Comparison of ENCODE assay signal across 16 cellular contexts in the genomic region with DNA sequence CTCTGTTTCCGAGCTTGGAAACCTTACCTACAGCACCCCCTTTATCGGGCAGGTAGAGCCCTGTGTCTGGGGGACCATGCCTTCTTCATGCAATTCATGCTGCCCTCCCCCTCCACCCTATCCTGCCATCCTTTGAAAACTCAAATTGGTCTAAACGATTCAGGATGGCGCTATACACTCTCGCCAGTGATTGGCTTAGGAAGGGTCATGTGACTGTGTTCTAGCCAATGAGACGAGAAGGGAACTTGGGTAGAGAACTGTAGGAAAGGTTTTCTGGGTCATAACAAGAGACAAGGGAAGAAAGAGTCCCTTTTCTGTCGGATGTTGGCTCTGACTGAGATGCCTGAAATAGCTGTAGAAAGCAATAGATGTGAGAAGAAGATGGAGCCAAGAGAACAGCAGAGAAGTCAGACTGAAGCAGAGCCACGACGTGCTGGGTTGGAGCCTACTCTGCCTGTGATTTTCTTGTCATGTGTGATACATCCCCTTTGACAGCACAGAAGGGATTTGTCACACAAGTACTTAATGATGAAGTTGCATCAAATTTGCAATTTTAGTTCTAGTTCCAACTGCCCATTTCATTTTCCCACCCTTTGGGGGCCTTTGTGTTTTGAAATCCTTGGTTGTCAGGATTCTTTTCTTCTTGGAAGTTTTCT.
"Had no signal": no experiment of that assay in that cellular context is flagged by ENCODE, and none has a peak within 500 bp of the region (broad histone marks: within the 10 kb centered on the region; RNA-seq: fewer than 3 reads in every experiment).

No MANE protein-coding gene starts in this region.

- H3K27ac ChIP-seq: neural progenitor cell, psoas muscle, stomach had no signal

- H3K36me3 ChIP-seq: neural progenitor cell, stomach had no signal

- H3K27me3 Mint-ChIP-seq: activated B cell treated with CpG ODN at 0.5 μM for 24 hours; activated naive CD8-positive, alpha-beta T cell treated with anti-CD3 and anti-CD28 coated beads for 36 hours had no signal

- H3K4me3 ChIP-seq: body of pancreas, neural progenitor cell, psoas muscle, stomach had no signal

- H3K9me3 Mint-ChIP-seq: activated B cell treated with CpG ODN at 0.5 μM for 24 hours; activated CD4-positive, alpha-beta T cell treated with anti-CD3 and anti-CD28 coated beads, Interleukin-2, amount 10 ng/mL, durations not matched to agents 24 days and 14 days; activated naive CD8-positive, alpha-beta T cell treated with anti-CD3 and anti-CD28 coated beads for 36 hours; T-helper 1 cell treated with Interleukin-12 subunit alpha and Interleukin-12 subunit beta and Interleukin-4 antibody, amounts not matched to agents 30 μg/mL and 1 μg/mL, for 36 hours had no signal

- H3K4me1 Mint-ChIP-seq: activated CD4-positive, alpha-beta T cell treated with anti-CD3 and anti-CD28 coated beads, Interleukin-2, amount 10 ng/mL, durations not matched to agents 24 days and 14 days had no signal

- H3K9ac ChIP-seq: neural progenitor cell had no signal

- DNase-seq: activated B cell treated with CpG ODN at 0.5 μM for 24 hours; activated CD4-positive, alpha-beta T cell treated with anti-CD3 and anti-CD28 coated beads, Interleukin-2, amount 10 ng/mL, durations not matched to agents 24 days and 14 days; activated CD8-positive, alpha-beta memory T cell treated with anti-CD3 and anti-CD28 coated beads, Interleukin-2, amount 50 U/mL, for 4 hours; activated CD8-positive, alpha-beta T cell treated with anti-CD3 and anti-CD28 coated beads, Interleukin-2, amount 10 ng/mL, durations not matched to agents 7 days and 5 days; activated gamma-delta T cell; activated naive CD8-positive, alpha-beta T cell treated with anti-CD3 and anti-CD28 coated beads for 36 hours; activated T-cell treated with anti-CD3 and anti-CD28 coated beads, Interleukin-2, amount 50 U/mL, for 48 hours; amygdala; effector CD8-positive, alpha-beta T cell; foreskin fibroblast; psoas muscle; stimulated activated CD4-positive, alpha-beta T cell treated with anti-CD3 and anti-CD28 coated beads, Interleukin-1b, Interleukin-23, amount 100 ng/mL, for 48 hours; stomach had no signal

- ATAC-seq: activated CD8-positive, alpha-beta T cell treated with anti-CD3 and anti-CD28 coated beads, Interleukin-2, amount 10 ng/mL, durations not matched to agents 7 days and 5 days; body of pancreas had no signal

- H3K9me3 ChIP-seq: body of pancreas, psoas muscle, stomach had no signal

- H3K27me3 ChIP-seq: body of pancreas, neural progenitor cell, stomach had no signal

- H3K36me3 Mint-ChIP-seq: activated naive CD8-positive, alpha-beta T cell treated with anti-CD3 and anti-CD28 coated beads for 36 hours; neural progenitor cell had no signal

- H3K4me3 Mint-ChIP-seq: activated B cell treated with CpG ODN at 0.5 μM for 24 hours; activated CD4-positive, alpha-beta T cell treated with anti-CD3 and anti-CD28 coated beads, Interleukin-2, amount 10 ng/mL, durations not matched to agents 24 days and 14 days; activated CD8-positive, alpha-beta T cell treated with anti-CD3 and anti-CD28 coated beads, Interleukin-2, amount 10 ng/mL, durations not matched to agents 7 days and 5 days; activated naive CD8-positive, alpha-beta T cell treated with anti-CD3 and anti-CD28 coated beads for 36 hours; neural progenitor cell; T-helper 1 cell treated with Interleukin-12 subunit alpha and Interleukin-12 subunit beta and Interleukin-4 antibody, amounts not matched to agents 30 μg/mL and 1 μg/mL, for 36 hours had no signal

- H3K27ac Mint-ChIP-seq: activated B cell treated with CpG ODN at 0.5 μM for 24 hours; activated CD4-positive, alpha-beta T cell treated with anti-CD3 and anti-CD28 coated beads, Interleukin-2, amount 10 ng/mL, durations not matched to agents 24 days and 14 days; activated CD8-positive, alpha-beta T cell treated with anti-CD3 and anti-CD28 coated beads, Interleukin-2, amount 10 ng/mL, durations not matched to agents 7 days and 5 days; activated naive CD8-positive, alpha-beta T cell treated with anti-CD3 and anti-CD28 coated beads for 36 hours; neural progenitor cell; T-helper 1 cell treated with Interleukin-12 subunit alpha and Interleukin-12 subunit beta and Interleukin-4 antibody, amounts not matched to agents 30 μg/mL and 1 μg/mL, for 36 hours had no signal
